In genomic region chr12:48002179-48002601, GRCh38 we compare ENCODE assay signal across 10 cellular contexts. TPM values are rescaled to one million over a fixed set of nuclear protein-coding genes. Genes with fewer than 3 reads are reported as not detected.
A peak's percentile ranks its signal among the peaks of the same experiment; 100 is the strongest.
DNase-seq lines count a peak whose midpoint lies in the region; ATAC-seq, FAIRE-seq and TF ChIP-seq lines count a peak whose summit lies in the region.
"Had no signal": no experiment of that assay in that cellular context is flagged by ENCODE, and none has a peak within 500 bp of the region (broad histone marks: within the 10 kb centered on the region; RNA-seq: fewer than 3 reads in every experiment).

No MANE protein-coding gene starts in this region.

- no peak overlapping the region for H3K27ac Mint-ChIP-seq in MCF 10A (ENCODE audit: low read depth, unreplicated experiment)
- peak overlapping the region in 1 of 6 donors; percentile 49 for H3K27ac Mint-ChIP-seq in naive B cell

- H3K36me3 Mint-ChIP-seq in MCF 10A (ENCODE audit: insufficient read depth, unreplicated experiment), result no peaks in the 10 kb centered on the region
- no peaks in the 10 kb centered on the region for H3K36me3 Mint-ChIP-seq in naive B cell

- H3K4me3 Mint-ChIP-seq in MCF 10A (ENCODE audit: unreplicated experiment) (peak overlapping the region; percentile 91), naive B cell (peak overlapping the region; percentile 59 to 91 (median 85))

- H3K27me3 Mint-ChIP-seq in MCF 10A (ENCODE audit: insufficient read depth, unreplicated experiment) (peaks cover 69% of the 10 kb centered on the region), naive B cell (peaks cover 89 to 91% (median 90%) of the 10 kb centered on the region in 3 donors)

- no peaks in the 10 kb centered on the region for H3K9me3 Mint-ChIP-seq in MCF 10A (ENCODE audit: unreplicated experiment)
- H3K9me3 Mint-ChIP-seq in naive B cell, result no peaks in the 10 kb centered on the region

- ATAC-seq in naive B cell (ENCODE audit: low read depth in 2 of 2), result no peak
- ATAC-seq in HG03175 (IDR thresholded peaks at IDR 0.05; ENCODE audit: unreplicated experiment), result no peak
- ATAC-seq in HG03280 (IDR thresholded peaks at IDR 0.05; ENCODE audit: unreplicated experiment), result no peak
- ATAC-seq in HG03378 (IDR thresholded peaks at IDR 0.05; ENCODE audit: unreplicated experiment), result no peak

- DNase-seq in AG04449 (ENCODE audit: low read depth, low spot score) (no peak), HTR-8/SVneo (ENCODE audit: insufficient read length, low spot score) (peak; percentile 18), MCF 10A (ENCODE audit: unreplicated experiment) (no peak), naive B cell (no peak), GM12891 (ENCODE audit: insufficient read length, low spot score) (no peak)

- FAIRE-seq in HTR-8/SVneo (lab: Jason Lieb, UNC) (no peak), GM12891 (lab: Jason Lieb, UNC) (no peak)

- peaks cover 5% of the 10 kb centered on the region for H3K4me1 Mint-ChIP-seq in MCF 10A (ENCODE audit: insufficient read depth, unreplicated experiment)
- peaks cover 32 to 39% (median 34%) of the 10 kb centered on the region in 3 donors for H3K4me1 Mint-ChIP-seq in naive B cell

- POLR2A ChIA-PET in AG04449 (lab: Yijun Ruan, JAX), result no interaction called here
- POLR2A ChIA-PET in MCF 10A (lab: Yijun Ruan, JAX), result interaction anchor here (0.8 to 1.2 kb wide), 4 partner anchors 8 to 60 kb away, joined by 3 read pairs; no protein-coding TSS in a partner anchor

- CTCF ChIA-PET in AG04449 (lab: Yijun Ruan, JAX), result interaction anchor here (0.8 to 2.2 kb wide), 4 partner anchors 16 to 52 kb away, joined by 3 to 7 read pairs (median 3); no protein-coding TSS in a partner anchor
- CTCF ChIA-PET in MCF 10A (lab: Yijun Ruan, JAX), result interaction anchor here (0.5 to 1.3 kb wide), 2 partner anchors 50 to 163 kb away, joined by 3 read pairs; no protein-coding TSS in a partner anchor

- no TSS peak for BruUV-seq in MCF 10A (replicated peaks; lab: Mats Ljungman, UMichigan)

- intact Hi-C loops in MCF 10A (cut with micrococcal nuclease), result loop anchor here (5.0 kb wide), 1 partner anchor 155 kb away; the partner anchor contains the start of gene ASB8

- H3K4me3 ChIP-seq in AG04449 (ENCODE audit: low read depth, low read length), result peak overlapping the region; percentile 56

- TF ChIP-seq POLR2A in GM12891 (IDR thresholded peaks at IDR 0.05; ENCODE audit: low read depth, low read length), result no peak

- TF ChIP-seq CTCF in AG04449 (IDR thresholded peaks at IDR 0.05; ENCODE audit: insufficient read depth, low read length, missing control alignments), result no peak
- TF ChIP-seq CTCF in MCF 10A (IDR thresholded peaks at IDR 0.05; ENCODE audit: unreplicated experiment), result no peak

TF ChIP-seq in GM12891, 5 proteins besides CTCF, POLR2A, EP300 and RAD21:
- TF ChIP-seq PAX5 (IDR thresholded peaks at IDR 0.05; ENCODE audit: insufficient read depth, low read length, severe bottlenecking), result no peak
- no peak for TF ChIP-seq TAF1 (IDR thresholded peaks at IDR 0.05; ENCODE audit: low read depth, low read length)
- TF ChIP-seq POLR2AphosphoS5 (IDR thresholded peaks at IDR 0.05; ENCODE audit: low read depth, low read length), result no peak
- no peak for TF ChIP-seq SPI1 (IDR thresholded peaks at IDR 0.05; ENCODE audit: low read depth, low read length)
- no peak for TF ChIP-seq POU2F2 (IDR thresholded peaks at IDR 0.05; ENCODE audit: low read depth, low read length)

RNA-seq across cellular contexts. Expression of gene COL2A1, which starts 2.1 kb away (rescaled TPM):
- 0.12 TPM in 1 of 2 replicates, not detected in the other for total RNA-seq in MCF 10A (2022)
- not detected for polyA plus RNA-seq in naive B cell (ENCODE audit: low read depth in 6 of 6)
- polyA plus RNA-seq in GM12891 (2012; ENCODE audit: low read depth, missing spikeins), result 0.12 TPM
- total RNA-seq: T-helper 1 cell treated with Interleukin-12 subunit alpha and Interleukin-12 subunit beta and Interleukin-4 antibody, amounts not matched to agents 30 ng/mL and 1 ng/mL, for 36 hours had no signal
- polyA plus RNA-seq: liver had no signal

RNA-seq across cellular contexts. Expression of gene TMEM106C, which starts 38.8 kb away (rescaled TPM):
- total RNA-seq in MCF 10A (2022), result 39.0 and 50.0 TPM in 2 replicates
- 10 to 100 TPM; 32.6 to 53.0 (median 44.9) TPM for polyA plus RNA-seq in naive B cell (ENCODE audit: low read depth in 6 of 6)
- 81.9 TPM for polyA plus RNA-seq in GM12891 (2012; ENCODE audit: low read depth, missing spikeins)
